Comparison of ENCODE assay signal across 8 cellular contexts in genomic region chr18:40159141-40160017, GRCh38.
DNase-seq lines count a peak whose midpoint lies in the region; ATAC-seq and TF ChIP-seq lines count a peak whose summit lies in the region.

No MANE protein-coding gene starts in this region.

- H3K4me3 Mint-ChIP-seq in endodermal cell, result no peak overlapping the region

- no peaks in the 10 kb centered on the region for H3K36me3 Mint-ChIP-seq in endodermal cell (ENCODE audit: low read depth)

- H3K36me3 ChIP-seq in heart right ventricle (no peaks in the 10 kb centered on the region), endodermal cell (ENCODE audit: control insufficient read depth, insufficient read depth, low read length) (no peaks in the 10 kb centered on the region)

- no peak overlapping the region for H3K9ac ChIP-seq in endodermal cell (ENCODE audit: extremely low read depth, low read length, poor library complexity, severe bottlenecking)

- WGBS in heart right ventricle, 2 donors, result 31 to 32% methylated on average over 5 of the region's 5 CpGs
- WGBS in endodermal cell (ENCODE audit: insufficient coverage in 1 of 2, insufficient read length in 1 of 2), 2 experiments, result 53 to 71% methylated on average over 3 to 4 of the region's 5 CpGs

- DNase-seq in heart right ventricle, result no peak
- DNase-seq in Right ventricle myocardium inferior (ENCODE audit: missing footprints), result no peak
- peak; percentile 93 for DNase-seq in NCI-H69 (lab: John Stamatoyannopoulos, UW)
- DNase-seq in endodermal cell, result no peak
- DNase-seq in pons (ENCODE audit: low spot score), result peak; percentile 64
- DNase-seq in mesenteric fat pad (ENCODE audit: low spot score), result no peak
- DNase-seq in activated CD4-positive, alpha-beta T cell treated with anti-CD3 and anti-CD28 coated beads for 1 hour, result no peak

- TF ChIP-seq CTCF in heart right ventricle (IDR thresholded peaks at IDR 0.05) (peak in 8 of 9 donors; percentile 8 to 59 (median 40)), endodermal cell (conservative IDR thresholded peaks at IDR 0.05) (peak; percentile 85)

- no peaks in the 10 kb centered on the region for H3K9me3 ChIP-seq in heart right ventricle
- no peaks in the 10 kb centered on the region for H3K9me3 ChIP-seq in endodermal cell (ENCODE audit: control insufficient read depth, low read length)

- no peak overlapping the region for H3K27ac Mint-ChIP-seq in endodermal cell

- no peak for ATAC-seq in heart right ventricle
- no peak for ATAC-seq in Right ventricle myocardium inferior
- ATAC-seq in HG03196 (IDR thresholded peaks at IDR 0.05; ENCODE audit: unreplicated experiment), result no peak

- H3K9me3 Mint-ChIP-seq in endodermal cell, result peaks cover 2% of the 10 kb centered on the region

- H3K27me3 Mint-ChIP-seq in endodermal cell (ENCODE audit: insufficient read depth), result no peaks in the 10 kb centered on the region

- intact Hi-C loops in heart right ventricle (cut with DNase I) (no loop called here), Right ventricle myocardium inferior (cut with DNase I) (no loop called here)

- H3K4me1 ChIP-seq in heart right ventricle (no peaks in the 10 kb centered on the region), endodermal cell (ENCODE audit: control insufficient read depth, insufficient read depth, low read length) (no peaks in the 10 kb centered on the region)

- H3K4me1 Mint-ChIP-seq in endodermal cell, result peaks cover 2% of the 10 kb centered on the region

- H3K27ac ChIP-seq in heart right ventricle (no peak overlapping the region), endodermal cell (ENCODE audit: low read depth, low read length) (no peak overlapping the region)

- H3K4me3 ChIP-seq in heart right ventricle (no peak overlapping the region), endodermal cell (ENCODE audit: low read length) (no peak overlapping the region)

- no peaks in the 10 kb centered on the region for H3K27me3 ChIP-seq in heart right ventricle
- H3K27me3 ChIP-seq in endodermal cell (ENCODE audit: control insufficient read depth, insufficient read depth, low read length, poor library complexity, severe bottlenecking), result no peaks in the 10 kb centered on the region

Comparison
In these comparisons a context has a peak if more than half of its experiments do, and no peak if none do; other contexts are left out.
1. DNase-seq: peak in NCI-H69 (single experiment) and pons (single experiment); none in heart right ventricle (0 of 2), Right ventricle myocardium inferior (single experiment), endodermal cell (single experiment), mesenteric fat pad (single experiment) and activated CD4-positive, alpha-beta T cell treated with anti-CD3 and anti-CD28 coated beads for 1 hour (single experiment).